Comparison of ENCODE assay signal across 8 cellular contexts in the genomic region with DNA sequence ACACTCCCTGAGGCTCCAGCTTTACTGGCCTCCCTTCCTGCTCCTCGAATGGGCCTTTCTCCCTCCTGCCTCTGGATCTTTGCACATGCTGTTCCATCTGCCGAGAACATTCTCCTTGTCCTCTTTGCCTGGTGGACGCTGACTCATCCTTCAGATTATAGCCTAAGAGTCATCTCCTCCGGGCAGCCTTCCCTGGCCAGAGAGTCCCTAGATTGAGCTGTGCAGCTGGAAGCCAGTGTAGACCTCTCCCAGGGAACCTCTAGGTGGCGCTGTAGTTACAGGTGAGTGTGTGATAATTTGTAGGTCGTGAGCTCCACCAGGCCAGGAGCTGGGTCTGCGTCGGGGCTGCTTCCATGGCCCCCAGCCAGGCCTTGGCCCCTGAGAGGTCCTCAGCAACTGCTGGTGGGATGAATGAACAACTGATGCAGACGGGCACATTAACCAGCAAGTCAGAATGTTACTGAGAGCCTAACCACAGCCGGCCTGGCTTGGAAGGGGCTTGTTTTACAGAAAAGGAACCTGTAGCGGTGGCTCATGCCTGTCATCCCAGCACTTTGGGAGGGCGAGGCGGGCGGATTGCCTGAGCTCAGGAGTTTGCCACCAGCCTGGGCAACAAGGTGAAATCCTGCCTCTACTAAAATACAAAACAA. TPM values are rescaled to one million over a fixed set of nuclear protein-coding genes. Genes with fewer than 3 reads are reported as not detected.
DNase-seq lines count a peak whose midpoint lies in the region; ATAC-seq and TF ChIP-seq lines count a peak whose summit lies in the region.

No MANE protein-coding gene starts in this region.

- peaks cover 2% of the 10 kb centered on the region for H3K27me3 ChIP-seq in fibroblast of lung (ENCODE audit: control insufficient read depth, insufficient read depth, low read length)

- no peak overlapping the region for H3K4me2 ChIP-seq in fibroblast of lung (ENCODE audit: extremely low read depth, insufficient read depth, low read length)

- no peaks in the 10 kb centered on the region for H3K4me1 ChIP-seq in fibroblast of lung (ENCODE audit: control insufficient read depth, extremely low read depth, insufficient read depth, low read length)

- no peak overlapping the region for H2AFZ ChIP-seq in fibroblast of lung (ENCODE audit: low read length)

- no peak overlapping the region for H3K9ac ChIP-seq in fibroblast of lung (ENCODE audit: insufficient read depth, low read length)

- no peaks in the 10 kb centered on the region for H4K20me1 ChIP-seq in fibroblast of lung (ENCODE audit: control insufficient read depth, extremely low read depth, insufficient read depth, low read length)

- no peaks in the 10 kb centered on the region for H3K9me3 ChIP-seq in fibroblast of lung (ENCODE audit: control insufficient read depth, insufficient read depth, low read depth, low read length)

- no peaks in the 10 kb centered on the region for H3K79me2 ChIP-seq in fibroblast of lung (ENCODE audit: control insufficient read depth, insufficient read depth, low read length)

- intact Hi-C loops in posterior vena cava (cut with DNase I) = no loop called here

- H3K36me3 ChIP-seq in fibroblast of lung (ENCODE audit: control insufficient read depth, insufficient read depth, low read length) = no peaks in the 10 kb centered on the region

- no peak overlapping the region for H3K27ac ChIP-seq in fibroblast of lung (ENCODE audit: insufficient read depth, low read length)

- DNase-seq in D341Med (ENCODE audit: low spot score) (peak; percentile 84), NOMO-1 treated with DMSO at 0.1 percent for 48 hours (lab: John Stamatoyannopoulos, UW; ENCODE audit: unreplicated experiment) (peak; percentile 64), fibroblast of lung (ENCODE audit: low read depth in 2 of 2) (peak; percentile 75 to 79), posterior vena cava (ENCODE audit: low spot score) (peak; percentile 52)
- DNase-seq in activated CD8-positive, alpha-beta memory T cell treated with anti-CD3 and anti-CD28 coated beads, Interleukin-2, amount 50 U/mL, for 48 hours = peak; percentile 75

- peak; percentile 40 to 67 for TF ChIP-seq CTCF in fibroblast of lung (conservative IDR thresholded peaks at IDR 0.05 in 1 of 2, IDR thresholded peaks at IDR 0.05 in 1 of 2; ENCODE audit: low read depth in 1 of 2, low read length in 2 of 2)

- no peak overlapping the region for H3K4me3 ChIP-seq in fibroblast of lung (replicated peaks in 1 of 4; ENCODE audit: control extremely low read depth in 1 of 4, insufficient read depth in 1 of 4, low read depth in 3 of 4, low read length in 4 of 4)

- ATAC-seq in HG03354 (IDR thresholded peaks at IDR 0.05; ENCODE audit: poor library complexity, severe bottlenecking, unreplicated experiment) (peak; percentile 39), GM21360 (IDR thresholded peaks at IDR 0.05; ENCODE audit: unreplicated experiment) (no peak), GM19397 (IDR thresholded peaks at IDR 0.05; ENCODE audit: unreplicated experiment) (no peak)

RNA-seq across cellular contexts. Expression of a gene that starts 8.7 kb away (rescaled TPM):
- total RNA-seq in fibroblast of lung (under 0.01 and 0.33 TPM in 2 replicates), posterior vena cava (not detected)
- 0.06 TPM in 1 of 2 replicates, not detected in the other for polyA plus RNA-seq in fibroblast of lung
- 0.08 TPM in 1 of 2 replicates, not detected in the other for polyA plus RNA-seq in fibroblast of lung (2012)
- polyA minus RNA-seq in fibroblast of lung (ENCODE audit: low replicate concordance) = not detected in 2 replicates

RNA-seq across cellular contexts. Expression of a gene that starts 20.8 kb away (rescaled TPM):
- total RNA-seq in fibroblast of lung = under 0.01 and 0.50 TPM in 2 replicates
- polyA plus RNA-seq in fibroblast of lung = 0.09 and 0.16 TPM in 2 replicates
- 0.08 TPM in 1 of 2 replicates, not detected in the other for polyA plus RNA-seq in fibroblast of lung (2012)
- polyA minus RNA-seq in fibroblast of lung (ENCODE audit: low replicate concordance) = not detected in 2 replicates
- total RNA-seq in posterior vena cava = not detected

RNA-seq across cellular contexts. Expression of a gene that starts 40.5 kb away (rescaled TPM):
- total RNA-seq in fibroblast of lung (3.6 and 12.6 TPM in 2 replicates), posterior vena cava (under 1 TPM in 1 of 2 donors, not detected in 1; 0.51 TPM)
- 4.6 and 6.8 TPM in 2 replicates for polyA plus RNA-seq in fibroblast of lung
- polyA plus RNA-seq in fibroblast of lung (2012) = 3.0 and 4.7 TPM in 2 replicates
- 2.3 and 3.2 TPM in 2 replicates for polyA minus RNA-seq in fibroblast of lung (ENCODE audit: low replicate concordance)
